Comparison of ENCODE assay signal across 11 cellular contexts in the genomic region with DNA sequence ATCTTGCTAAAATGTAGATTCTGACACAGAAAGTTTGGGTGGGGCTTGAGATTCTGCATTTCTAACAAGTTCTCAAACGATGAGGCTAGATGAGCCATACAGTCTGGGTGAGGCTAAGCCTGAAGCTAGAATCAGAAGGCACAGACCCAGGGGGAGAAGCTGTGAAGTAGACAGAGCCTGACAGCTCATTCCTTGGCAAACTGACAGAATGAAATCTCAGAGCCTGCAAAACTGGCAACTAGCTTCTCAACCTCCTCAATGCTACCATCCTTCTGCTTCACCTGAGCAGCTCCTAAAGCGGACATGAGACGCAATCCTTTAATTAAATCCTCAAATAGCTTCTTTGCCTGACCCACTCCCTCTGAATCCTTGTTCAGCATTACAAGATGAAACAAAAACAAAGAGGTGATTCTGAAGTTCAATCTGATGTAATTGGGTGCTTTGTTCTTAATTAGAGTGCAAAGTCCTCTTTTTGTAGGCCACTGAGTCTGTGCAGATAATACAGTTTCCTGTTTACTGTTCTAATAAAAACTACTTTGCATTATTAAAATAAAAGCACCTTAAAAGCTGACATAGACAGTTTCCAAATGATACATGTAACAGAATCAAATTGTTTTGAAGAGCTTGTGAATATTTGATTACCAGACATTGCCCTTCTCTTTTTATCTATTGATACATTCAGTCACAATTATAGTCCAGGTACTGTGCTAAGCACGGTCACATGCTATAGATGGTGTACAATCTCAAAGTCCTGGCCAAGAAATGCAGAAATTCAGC.
A peak's percentile ranks its signal among the peaks of the same experiment; 100 is the strongest.
DNase-seq lines count a peak whose midpoint lies in the region; ATAC-seq and TF ChIP-seq lines count a peak whose summit lies in the region.
"Had no signal": no experiment of that assay in that cellular context is flagged by ENCODE, and none has a peak within 500 bp of the region (broad histone marks: within the 10 kb centered on the region; RNA-seq: fewer than 3 reads in every experiment).

No MANE protein-coding gene starts in this region.

- H3K27me3 ChIP-seq in AG04450 (ENCODE audit: control insufficient read depth, insufficient read depth, low read length), result no peaks in the 10 kb centered on the region
- no peaks in the 10 kb centered on the region for H3K27me3 ChIP-seq in left lung
- H3K27me3 ChIP-seq: vagina had no signal

- intact Hi-C loops in left lung (cut with DNase I), result no loop called here

- ATAC-seq in left lung (peak; percentile 58), HG02852 (IDR thresholded peaks at IDR 0.05; ENCODE audit: unreplicated experiment) (no peak)

- H3K9me3 ChIP-seq in AG04450 (ENCODE audit: control insufficient read depth, insufficient read depth, low read length), result peaks cover 6% of the 10 kb centered on the region; the same call in 1 of the 2 replicates
- peaks cover 0 to 17% of the 10 kb centered on the region in 2 donors for H3K9me3 ChIP-seq in left lung

- H3K27me3 Mint-ChIP-seq in IgD-negative memory B cell, result no peaks in the 10 kb centered on the region

- H3K4me3 Mint-ChIP-seq in IgD-negative memory B cell, result peak overlapping the region in 1 of 4 donors; percentile 49

- peak overlapping the region in 2 of 3 donors; percentile 55 to 65 for H3K27ac Mint-ChIP-seq in IgD-negative memory B cell

- peaks cover 30 to 39% (median 38%) of the 10 kb centered on the region in 3 donors for H3K4me1 Mint-ChIP-seq in IgD-negative memory B cell

- CTCF ChIA-PET in AG04450 (lab: Charles Lee), result interaction anchor here (1.4 kb wide), 1 partner anchor 61 kb away, joined by 6 read pairs; no protein-coding TSS in a partner anchor

- no peaks in the 10 kb centered on the region for H3K4me1 ChIP-seq in left lung
- H3K4me1 ChIP-seq: vagina had no signal

- H3K36me3 Mint-ChIP-seq in IgD-negative memory B cell, result peaks cover 3% of the 10 kb centered on the region

- no peak overlapping the region for H3K27ac ChIP-seq in AG04450 (ENCODE audit: low read depth, low read length)
- peak overlapping the region; percentile 4 for H3K27ac ChIP-seq in caudate nucleus (ENCODE audit: low read depth, low read length)
- H3K27ac ChIP-seq in left lung, result no peak overlapping the region
- H3K27ac ChIP-seq: vagina had no signal

- POLR2A ChIA-PET in AG04450 (lab: Yijun Ruan, JAX), result no interaction called here

- H3K36me3 ChIP-seq in left lung, result no peaks in the 10 kb centered on the region
- H3K36me3 ChIP-seq: vagina had no signal

- DNase-seq in AG04450 (ENCODE audit: low read depth, low spot score) (peak; percentile 20), caudate nucleus (lab: John Stamatoyannopoulos, UW) (peak in 4 of 61 donors; percentile 6 to 36 (median 18)), left lung (no peak), NCI-H524 treated with DMSO at 0.1 percent for 48 hours (lab: John Stamatoyannopoulos, UW) (no peak)
- no peak for DNase-seq in activated naive CD4-positive, alpha-beta T cell (lab: John Stamatoyannopoulos, UW)
- no peak for DNase-seq in activated T-cell treated with anti-CD3 and anti-CD28 coated beads, Interleukin-2, amount 50 U/mL, for 48 hours
- DNase-seq: activated CD8-positive, alpha-beta memory T cell treated with anti-CD3 and anti-CD28 coated beads, Interleukin-2, amount 50 U/mL, for 4 hours; NCI-H1930 had no signal

- TF ChIP-seq CTCF in AG04450 (IDR thresholded peaks at IDR 0.05; ENCODE audit: low read depth, low read length) (no peak), left lung (IDR thresholded peaks at IDR 0.05) (no peak)

- H3K4me3 ChIP-seq in AG04450 (ENCODE audit: low read depth, low read length) (no peak overlapping the region), left lung (no peak overlapping the region)
- H3K4me3 ChIP-seq: vagina had no signal

- peaks cover 0 to 11% (median 6%) of the 10 kb centered on the region in 3 donors for H3K9me3 Mint-ChIP-seq in IgD-negative memory B cell
